ENCODE assay signal across 8 cellular contexts in genomic region chr15:40441736-40442531, GRCh38. TPM values are rescaled to one million over a fixed set of nuclear protein-coding genes. Genes with fewer than 3 reads are reported as not detected.
DNase-seq lines count a peak whose midpoint lies in the region; ATAC-seq and TF ChIP-seq lines count a peak whose summit lies in the region.

No MANE protein-coding gene starts in this region.

- H3K9me3 ChIP-seq in T-helper 17 cell (ENCODE audit: control insufficient read depth, low read length, poor library complexity, severe bottlenecking) (no peaks in the 10 kb centered on the region), endocrine pancreas (ENCODE audit: control insufficient read depth, low read length) (no peaks in the 10 kb centered on the region), neural cell (ENCODE audit: low read length) (no peaks in the 10 kb centered on the region)

- H3F3A ChIP-seq in neural cell (ENCODE audit: insufficient read depth, low read length, poor library complexity, severe bottlenecking): no peaks in the 10 kb centered on the region

- TF ChIP-seq EP300 in neural cell (conservative IDR thresholded peaks at IDR 0.05; ENCODE audit: poor library complexity, severe bottlenecking): no peak

- H3K9ac ChIP-seq in endocrine pancreas (ENCODE audit: control insufficient read depth, insufficient read depth, low read length) (peak overlapping the region; percentile 71), neural cell (ENCODE audit: low read length) (peak overlapping the region; percentile 82)

- peaks cover 14% of the 10 kb centered on the region for H4K20me1 ChIP-seq in neural cell (ENCODE audit: insufficient read depth)

- peaks cover 18% of the 10 kb centered on the region for H3K27me3 Mint-ChIP-seq in T-helper 17 cell

- peaks cover 49% of the 10 kb centered on the region for H3K4me1 Mint-ChIP-seq in T-helper 17 cell

- H2AFZ ChIP-seq in neural cell (ENCODE audit: low read depth, low read length): no peak overlapping the region

- H3K4me2 ChIP-seq in neural cell (ENCODE audit: low read length): peak overlapping the region; percentile 73

- H3K4me3 ChIP-seq in endocrine pancreas (ENCODE audit: control insufficient read depth, insufficient read depth, low read length) (no peak overlapping the region), neural cell (ENCODE audit: low read length) (peak overlapping the region; percentile 92)

- H3K9me2 ChIP-seq in neural cell (ENCODE audit: insufficient read depth, low read length): no peaks in the 10 kb centered on the region

- H3K27ac ChIP-seq in neural cell (ENCODE audit: low read length): peak overlapping the region; percentile 3

- peak overlapping the region; percentile 92 for H3K4me3 Mint-ChIP-seq in T-helper 17 cell

- no peak for TF ChIP-seq RAD21 in neural cell (conservative IDR thresholded peaks at IDR 0.05)

- H3K79me2 ChIP-seq in neural cell (replicated peaks; ENCODE audit: insufficient read depth, low read length): peaks cover 46% of the 10 kb centered on the region

- H3K27me3 ChIP-seq in endocrine pancreas (ENCODE audit: control insufficient read depth, insufficient read depth, low read length) (no peaks in the 10 kb centered on the region), neural cell (ENCODE audit: insufficient read depth, low read depth, low read length) (peaks cover 35% of the 10 kb centered on the region)

- H3K36me3 ChIP-seq in endocrine pancreas (ENCODE audit: control insufficient read depth, insufficient read depth, low read length) (no peaks in the 10 kb centered on the region), neural cell (ENCODE audit: insufficient read depth, low read length) (no peaks in the 10 kb centered on the region)

- H3K27ac Mint-ChIP-seq in T-helper 17 cell: peak overlapping the region; percentile 39

- peaks cover 4% of the 10 kb centered on the region for H3K36me3 Mint-ChIP-seq in T-helper 17 cell (ENCODE audit: low read depth)

- in situ Hi-C loops in GM13977 (cut with MboI; ENCODE audit: low pct_unique_long_range_greater_than_20kb, low sequenced_read_pairs, unreplicated experiment): no loop called here

- TF ChIP-seq CTCF in GM13977 (IDR thresholded peaks at IDR 0.05; ENCODE audit: extremely low read depth, insufficient read depth, missing control alignments) (peak; percentile 38), neural cell (IDR thresholded peaks at IDR 0.05; ENCODE audit: poor library complexity, severe bottlenecking) (peak; percentile 39)

- no peaks in the 10 kb centered on the region for H3K4me1 ChIP-seq in endocrine pancreas (ENCODE audit: control insufficient read depth, insufficient read depth, low read length)

- DNase-seq in 8988T (peak; percentile 50), GM13977 (ENCODE audit: low spot score) (peak; percentile 67), T-helper 17 cell (no peak), AG08395 (ENCODE audit: low spot score) (no peak)
- DNase-seq in stimulated activated CD8-positive, alpha-beta memory T cell treated with anti-CD3 and anti-CD28 coated beads, Interleukin-4, amount 100 ng/mL, for 48 hours: no peak

- ATAC-seq in T-helper 17 cell (no peak), HG03520 (IDR thresholded peaks at IDR 0.05; ENCODE audit: unreplicated experiment) (no peak)

TF ChIP-seq in neural cell, 6 proteins besides CTCF, POLR2A, EP300 and RAD21:
- TF ChIP-seq SMC3 (conservative IDR thresholded peaks at IDR 0.05; ENCODE audit: poor library complexity) (no peak), POLR2AphosphoS5 (IDR thresholded peaks at IDR 0.05) (peak; percentile 10), TAF1 (IDR thresholded peaks at IDR 0.05; ENCODE audit: low read depth) (no peak)

RNA-seq across cellular contexts. Expression of gene BAHD1, which starts 1.2 kb away (rescaled TPM):
- 10 to 100 TPM; 30.2 to 32.1 TPM for total RNA-seq in T-helper 17 cell
- 22.8 and 24.3 TPM in 2 replicates for polyA plus RNA-seq in neural cell
- 20.4 and 25.1 TPM in 2 replicates for polyA minus RNA-seq in neural cell

RNA-seq across cellular contexts. Expression of gene CHST14, which starts 28.9 kb away (rescaled TPM):
- 1 to 10 TPM; 4.4 to 7.5 TPM for total RNA-seq in T-helper 17 cell
- 0.56 and 0.71 TPM in 2 replicates for polyA plus RNA-seq in neural cell
- 1.2 and 1.4 TPM in 2 replicates for polyA minus RNA-seq in neural cell

RNA-seq across cellular contexts. Expression of gene IVD, which starts 36.3 kb away (rescaled TPM):
- total RNA-seq in T-helper 17 cell: 10 to 100 TPM; 30.1 to 37.0 TPM
- polyA plus RNA-seq in neural cell: 28.6 and 36.1 TPM in 2 replicates
- 26.3 and 28.4 TPM in 2 replicates for polyA minus RNA-seq in neural cell

RNA-seq across cellular contexts. Expression of gene KNSTRN, which starts 59.4 kb away (rescaled TPM):
- 1 to 10 TPM; 2.2 to 4.9 TPM for total RNA-seq in T-helper 17 cell
- 34.6 and 38.3 TPM in 2 replicates for polyA plus RNA-seq in neural cell
- polyA minus RNA-seq in neural cell: 38.2 and 38.8 TPM in 2 replicates

Comparison
In these comparisons a context has a peak if more than half of its experiments do, and no peak if none do; other contexts are left out.
1. DNase-seq: peak in 8988T (single experiment) and GM13977 (single experiment); none in T-helper 17 cell (0 of 3), stimulated activated CD8-positive, alpha-beta memory T cell treated with anti-CD3 and anti-CD28 coated beads, Interleukin-4, amount 100 ng/mL, for 48 hours (single experiment) and AG08395 (single experiment).